Comparison of ENCODE assay signal across 1 cellular context in the genomic region with DNA sequence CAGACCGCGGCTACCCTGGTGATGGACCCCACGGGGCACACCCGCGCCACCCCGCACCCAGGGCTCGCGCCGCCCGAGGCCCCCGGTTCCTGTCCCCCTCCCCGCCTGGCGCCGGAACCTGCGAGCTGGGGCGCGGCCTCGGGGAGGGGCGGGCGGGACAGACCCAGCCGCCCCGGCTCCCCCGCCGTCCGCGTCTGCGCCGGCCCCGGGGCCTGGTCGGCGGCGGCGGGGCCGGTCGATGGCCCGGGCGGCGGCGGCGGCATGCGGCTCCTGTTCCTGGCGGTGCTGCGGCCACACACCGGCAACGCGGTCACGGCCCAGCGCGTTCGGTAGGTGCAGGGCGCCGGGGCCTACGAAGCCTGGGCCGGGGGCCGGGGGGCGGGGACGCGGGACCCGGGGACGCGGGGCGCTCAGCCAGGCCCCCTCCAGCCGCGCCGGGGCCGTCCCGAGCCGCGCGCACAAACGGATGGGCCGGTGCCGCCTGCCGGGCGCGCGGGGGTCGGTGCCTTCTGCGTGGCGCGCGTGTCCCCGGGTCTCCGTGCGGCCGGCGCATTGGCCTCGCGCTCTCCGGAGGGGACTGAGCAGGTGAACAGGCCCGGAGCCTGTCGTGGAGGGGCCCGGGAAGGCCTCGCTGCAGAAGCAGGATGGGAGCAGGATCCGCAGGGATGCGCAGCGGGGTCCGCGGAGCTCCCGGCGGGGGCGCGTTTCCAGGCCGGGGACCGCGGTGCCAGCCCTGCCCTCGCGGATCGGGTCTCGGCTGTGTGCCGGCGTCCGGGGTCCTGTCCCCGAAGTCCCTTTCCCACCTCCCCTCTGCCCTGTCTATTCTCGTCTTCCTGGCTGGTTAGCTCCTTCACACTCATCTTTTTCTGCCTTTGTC.
TF ChIP-seq lines count a peak whose summit lies in the region.

GLT1D1 (plus strand) TSS at position 158 of the 877 bp plus-strand sequence; CDS start at position 262, 104 bp downstream.

TF ChIP-seq in HepG2, 621 proteins besides CTCF, POLR2A, EP300 and RAD21:
- peak; percentile 82 for TF ChIP-seq ZNF800 (CRISPR knock-in tag; IDR thresholded peaks at IDR 0.05)
- no peak for TF ChIP-seq DMAP1 (CRISPR knock-in tag; IDR thresholded peaks at IDR 0.05)
- TF ChIP-seq ZNF598 (CRISPR knock-in tag; IDR thresholded peaks at IDR 0.05; ENCODE audit: borderline replicate concordance), result no peak
